8 cellular contexts compared by ENCODE assay signal in the genomic region with DNA sequence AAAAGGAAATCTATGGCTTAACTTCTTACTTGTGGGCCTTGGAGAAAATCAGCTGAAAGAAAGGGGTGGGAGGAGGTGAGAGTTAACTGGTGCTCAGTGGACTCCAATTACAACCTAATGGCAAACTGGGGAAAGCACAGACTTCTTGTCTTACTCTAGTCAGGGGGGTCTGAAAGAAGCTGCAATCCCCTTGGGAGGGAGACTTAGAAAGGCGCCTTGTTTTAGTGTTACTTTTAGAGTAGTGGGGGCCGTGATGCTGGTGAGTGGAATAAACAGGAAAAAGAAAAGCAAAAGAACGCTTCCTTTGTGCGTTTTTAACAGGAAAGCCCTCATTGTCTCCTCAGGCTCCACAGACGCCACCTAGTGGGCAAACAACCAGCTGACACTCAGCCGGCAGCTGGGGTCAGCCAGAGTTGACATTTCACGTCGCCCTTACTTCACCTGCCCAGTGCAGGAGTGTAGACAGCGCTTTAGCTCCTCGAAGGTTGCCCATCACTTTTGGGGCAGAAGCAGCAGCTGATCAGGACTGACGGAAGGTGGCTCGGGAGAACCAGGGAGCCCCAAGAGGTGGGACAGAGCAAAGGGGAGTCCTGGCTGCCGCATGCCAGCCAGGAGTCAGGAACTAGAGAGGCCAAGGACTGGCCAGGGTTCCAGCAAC.
DNase-seq lines count a peak whose midpoint lies in the region; ATAC-seq lines count a peak whose summit lies in the region.

No MANE protein-coding gene starts in this region.

- ATAC-seq in GM18498 (IDR thresholded peaks at IDR 0.05; ENCODE audit: unreplicated experiment): peak; percentile 94
- peak; percentile 95 for ATAC-seq in HG02973 (IDR thresholded peaks at IDR 0.05; ENCODE audit: unreplicated experiment)

- DNase-seq in 8988T (peak; percentile 70), NCI-H2171 treated with DMSO at 0.1 percent for 48 hours (lab: John Stamatoyannopoulos, UW) (peak; percentile 80), cerebellar cortex (ENCODE audit: low spot score) (peak; percentile 62), kidney tubule cell (ENCODE audit: low spot score) (peak; percentile 79)
- peak; percentile 56 for DNase-seq in activated CD4-positive, CD25-positive, alpha-beta regulatory T cell treated with anti-CD3 and anti-CD28 coated beads, Interleukin-2, amount 50 U/mL, for 16 hours (ENCODE audit: low read depth, low spot score)
- peak; percentile 76 for DNase-seq in stimulated activated CD4-positive, alpha-beta T cell treated with anti-CD3 and anti-CD28 coated beads, Interleukin-1b, Interleukin-23, amount 100 ng/mL, for 48 hours

Comparison
In these comparisons a context has a peak if more than half of its experiments do, and no peak if none do; other contexts are left out.
1. Peak in every context shown above with its lines: DNase-seq and ATAC-seq.